Comparison of ENCODE assay signal across 1 cellular context in the genomic region with DNA sequence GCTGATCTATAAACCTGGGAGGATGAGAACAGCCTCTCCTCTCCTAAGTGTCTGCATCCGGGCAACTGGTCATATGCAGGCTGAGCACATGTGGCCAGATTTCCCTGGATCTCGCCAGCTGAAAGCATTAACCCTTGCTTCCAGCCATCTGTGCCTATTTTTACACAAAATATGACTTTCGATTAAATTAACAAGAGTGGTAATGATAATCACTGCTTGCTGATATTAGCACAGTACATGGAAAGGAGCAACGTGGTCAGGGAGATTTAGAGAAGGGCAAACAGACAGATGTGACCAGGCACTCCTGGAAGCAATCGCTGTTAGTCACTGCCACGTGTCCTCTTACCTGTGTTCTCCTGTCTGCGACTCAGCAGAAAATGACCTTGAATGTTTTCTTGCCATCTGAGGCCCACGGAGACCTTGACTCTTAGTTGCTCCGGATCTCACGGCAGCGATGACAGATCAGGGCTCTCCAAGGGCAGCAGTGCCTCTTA.
TF ChIP-seq lines count a peak whose summit lies in the region.

No MANE protein-coding gene starts in this region.

TF ChIP-seq in SK-N-SH, 30 proteins besides CTCF, POLR2A, EP300 and RAD21 (continued from another document):
- TF ChIP-seq GABPA (IDR thresholded peaks at IDR 0.05; ENCODE audit: low read depth) = no peak
- TF ChIP-seq NFIC (IDR thresholded peaks at IDR 0.05; ENCODE audit: borderline replicate concordance) = no peak
- no peak for TF ChIP-seq NRF1 (IDR thresholded peaks at IDR 0.05; ENCODE audit: low read depth, low read length)
- TF ChIP-seq, protein P1, sequence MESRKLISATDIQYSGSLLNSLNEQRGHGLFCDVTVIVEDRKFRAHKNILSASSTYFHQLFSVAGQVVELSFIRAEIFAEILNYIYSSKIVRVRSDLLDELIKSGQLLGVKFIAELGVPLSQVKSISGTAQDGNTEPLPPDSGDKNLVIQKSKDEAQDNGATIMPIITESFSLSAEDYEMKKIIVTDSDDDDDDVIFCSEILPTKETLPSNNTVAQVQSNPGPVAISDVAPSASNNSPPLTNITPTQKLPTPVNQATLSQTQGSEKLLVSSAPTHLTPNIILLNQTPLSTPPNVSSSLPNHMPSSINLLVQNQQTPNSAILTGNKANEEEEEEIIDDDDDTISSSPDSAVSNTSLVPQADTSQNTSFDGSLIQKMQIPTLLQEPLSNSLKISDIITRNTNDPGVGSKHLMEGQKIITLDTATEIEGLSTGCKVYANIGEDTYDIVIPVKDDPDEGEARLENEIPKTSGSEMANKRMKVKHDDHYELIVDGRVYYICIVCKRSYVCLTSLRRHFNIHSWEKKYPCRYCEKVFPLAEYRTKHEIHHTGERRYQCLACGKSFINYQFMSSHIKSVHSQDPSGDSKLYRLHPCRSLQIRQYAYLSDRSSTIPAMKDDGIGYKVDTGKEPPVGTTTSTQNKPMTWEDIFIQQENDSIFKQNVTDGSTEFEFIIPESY (IDR thresholded peaks at IDR 0.05; ENCODE audit: borderline replicate concordance, low read depth) = no peak
- peak; percentile 90 for TF ChIP-seq RCOR1 (IDR thresholded peaks at IDR 0.05; ENCODE audit: low read length)
- peak; percentile 89 for TF ChIP-seq MXI1 (IDR thresholded peaks at IDR 0.05; ENCODE audit: low read depth, low read length)
- TF ChIP-seq CHD2 (IDR thresholded peaks at IDR 0.05; ENCODE audit: low read length, partially characterized antibody) = peak; percentile 60
- TF ChIP-seq, protein P2, sequence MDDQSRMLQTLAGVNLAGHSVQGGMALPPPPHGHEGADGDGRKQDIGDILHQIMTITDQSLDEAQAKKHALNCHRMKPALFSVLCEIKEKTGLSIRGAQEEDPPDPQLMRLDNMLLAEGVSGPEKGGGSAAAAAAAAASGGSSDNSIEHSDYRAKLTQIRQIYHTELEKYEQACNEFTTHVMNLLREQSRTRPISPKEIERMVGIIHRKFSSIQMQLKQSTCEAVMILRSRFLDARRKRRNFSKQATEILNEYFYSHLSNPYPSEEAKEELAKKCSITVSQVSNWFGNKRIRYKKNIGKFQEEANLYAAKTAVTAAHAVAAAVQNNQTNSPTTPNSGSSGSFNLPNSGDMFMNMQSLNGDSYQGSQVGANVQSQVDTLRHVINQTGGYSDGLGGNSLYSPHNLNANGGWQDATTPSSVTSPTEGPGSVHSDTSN (IDR thresholded peaks at IDR 0.05) = no peak
- TF ChIP-seq, protein P3, sequence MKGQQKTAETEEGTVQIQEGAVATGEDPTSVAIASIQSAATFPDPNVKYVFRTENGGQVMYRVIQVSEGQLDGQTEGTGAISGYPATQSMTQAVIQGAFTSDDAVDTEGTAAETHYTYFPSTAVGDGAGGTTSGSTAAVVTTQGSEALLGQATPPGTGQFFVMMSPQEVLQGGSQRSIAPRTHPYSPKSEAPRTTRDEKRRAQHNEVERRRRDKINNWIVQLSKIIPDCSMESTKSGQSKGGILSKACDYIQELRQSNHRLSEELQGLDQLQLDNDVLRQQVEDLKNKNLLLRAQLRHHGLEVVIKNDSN (IDR thresholded peaks at IDR 0.05; ENCODE audit: borderline replicate concordance, low read depth) = no peak
TF ChIP-seq in SK-N-SH: peak in this region for 3.
